12 cellular contexts compared by ENCODE assay signal in genomic region chr7:73830618-73830871, GRCh38. TPM values are rescaled to one million over a fixed set of nuclear protein-coding genes. Genes with fewer than 3 reads are reported as not detected.
DNase-seq lines count a peak whose midpoint lies in the region; ATAC-seq, FAIRE-seq and TF ChIP-seq lines count a peak whose summit lies in the region.
"Had no signal": no experiment of that assay in that cellular context is flagged by ENCODE, and none has a peak within 500 bp of the region (broad histone marks: within the 10 kb centered on the region; RNA-seq: fewer than 3 reads in every experiment).

No MANE protein-coding gene starts in this region.

- H3K79me2 ChIP-seq in PC-9 (ENCODE audit: low read depth) = peaks cover 45% of the 10 kb centered on the region

- POLR2A ChIA-PET in PC-9 (lab: Charles Lee; ENCODE audit: unreplicated experiment) (interaction anchor here (0.5 to 2.4 kb wide), 7 partner anchors 8 to 253 kb away, joined by 3 to 68 read pairs (median 5); no protein-coding TSS in a partner anchor), A673 (lab: Charles Lee; ENCODE audit: low non-redundant PET) (no interaction called here)

- H3K4me1 ChIP-seq in PC-9 (replicated peaks; ENCODE audit: insufficient read depth) = peaks cover 53% of the 10 kb centered on the region
- peaks cover 24% of the 10 kb centered on the region for H3K4me1 ChIP-seq in foreskin keratinocyte
- H3K4me1 ChIP-seq in neuronal stem cell (ENCODE audit: control insufficient read depth in 2 of 2, insufficient read depth in 1 of 2, low read depth in 1 of 2, low read length in 2 of 2) = peaks cover 2 to 35% of the 10 kb centered on the region in 2 donors
- no peaks in the 10 kb centered on the region for H3K4me1 ChIP-seq in A673 (ENCODE audit: insufficient read depth, low read length, poor library complexity, severe bottlenecking)
- H3K4me1 ChIP-seq in SJCRH30 = peaks cover 32% of the 10 kb centered on the region

- H3F3A ChIP-seq in PC-9 (ENCODE audit: insufficient read depth, low read depth) = peaks cover 79% of the 10 kb centered on the region

- H3K4me2 ChIP-seq in PC-9 = peak overlapping the region; percentile 94
- H3K4me2 ChIP-seq in neuronal stem cell (ENCODE audit: insufficient read depth, low read length, poor library complexity, severe bottlenecking) = no peak overlapping the region

- peaks cover 9% of the 10 kb centered on the region for H4K20me1 ChIP-seq in PC-9 (ENCODE audit: insufficient read depth)

- H3K4ac ChIP-seq in neuronal stem cell (ENCODE audit: low read length) = no peak overlapping the region

- no CpG with 5 or more reads among the region's 2 CpGs for WGBS in neuronal stem cell (ENCODE audit: extremely low coverage in 2 of 2, insufficient read length in 2 of 2, insufficient replicate concordance in 1 of 2), 2 donors

- TF ChIP-seq CTCF in C4-2B (conservative IDR thresholded peaks at IDR 0.05) (no peak), PC-9 (conservative IDR thresholded peaks at IDR 0.05) (no peak), foreskin keratinocyte (conservative IDR thresholded peaks at IDR 0.05) (no peak), A673 (conservative IDR thresholded peaks at IDR 0.05; ENCODE audit: low read depth, low read length) (no peak)

- no peak overlapping the region for H2AFZ ChIP-seq in PC-9
- H2AFZ ChIP-seq in neuronal stem cell (ENCODE audit: low read length) = no peak overlapping the region

- intact Hi-C loops in PC-9 (cut with micrococcal nuclease; ENCODE audit: unreplicated experiment) (loop anchor here (1.0 kb wide), 8 partner anchors 8 to 95 kb away; partner anchors contain the start of gene CLDN3), A673 (cut with micrococcal nuclease; ENCODE audit: unreplicated experiment) (no loop called here)

- H4K8ac ChIP-seq in neuronal stem cell (ENCODE audit: low read depth, low read length) = no peak overlapping the region

- no peak overlapping the region for H3K14ac ChIP-seq in neuronal stem cell (ENCODE audit: low read length)

- ATAC-seq in foreskin keratinocyte = peak; percentile 50
- ATAC-seq: activated CD4-positive, alpha-beta T cell treated with anti-CD3 and anti-CD28 coated beads for 36 hours; psoas muscle had no signal

- no peak overlapping the region for H2BK5ac ChIP-seq in neuronal stem cell (ENCODE audit: low read length)

- no peaks in the 10 kb centered on the region for H3K9me2 ChIP-seq in PC-9 (ENCODE audit: insufficient read depth)

- H3K4me3 ChIP-seq in PC-9 = peak overlapping the region; percentile 58
- H3K4me3 ChIP-seq in neuronal stem cell (ENCODE audit: low read length in 2 of 2) = no peak overlapping the region
- no peak overlapping the region for H3K4me3 ChIP-seq in A673 (ENCODE audit: low read depth, low read length, poor library complexity, severe bottlenecking)
- H3K4me3 ChIP-seq in SJCRH30 = no peak overlapping the region
- H3K4me3 ChIP-seq: dorsolateral prefrontal cortex, psoas muscle had no signal

- no peak overlapping the region for H2BK15ac ChIP-seq in neuronal stem cell (ENCODE audit: low read length)

- H3K27ac ChIP-seq in C4-2B (peak overlapping the region; percentile 98), PC-9 (peak overlapping the region; percentile 99), foreskin keratinocyte (no peak overlapping the region), neuronal stem cell (replicated peaks; ENCODE audit: low read length) (no peak overlapping the region), A673 (ENCODE audit: low read depth, low read length, poor library complexity, severe bottlenecking) (no peak overlapping the region), SJCRH30 (no peak overlapping the region)
- H3K27ac ChIP-seq: dorsolateral prefrontal cortex, psoas muscle had no signal

- H4K91ac ChIP-seq in neuronal stem cell (ENCODE audit: low read depth, low read length, poor library complexity) = no peak overlapping the region

- H3K36me3 ChIP-seq in PC-9 (ENCODE audit: low read depth) (peaks cover 10% of the 10 kb centered on the region), neuronal stem cell (replicated peaks in 1 of 2; ENCODE audit: control insufficient read depth in 2 of 2, insufficient read depth in 2 of 2, low read length in 2 of 2) (no peaks in the 10 kb centered on the region), A673 (ENCODE audit: insufficient read depth, low read length, poor library complexity, severe bottlenecking) (no peaks in the 10 kb centered on the region), SJCRH30 (no peaks in the 10 kb centered on the region)

- H3K9me3 ChIP-seq in PC-9 (ENCODE audit: insufficient read depth, low read depth) (no peaks in the 10 kb centered on the region), neuronal stem cell (replicated peaks in 1 of 2; ENCODE audit: control insufficient read depth in 2 of 2, insufficient read depth in 1 of 2, low read depth in 1 of 2, low read length in 2 of 2) (peaks cover 0 to 5% of the 10 kb centered on the region in 2 donors), A673 (ENCODE audit: low read depth, low read length, poor library complexity, severe bottlenecking) (no peaks in the 10 kb centered on the region), SJCRH30 (replicated peaks) (no peaks in the 10 kb centered on the region)
- H3K9me3 ChIP-seq: psoas muscle had no signal

- H3K23ac ChIP-seq in neuronal stem cell (ENCODE audit: low read depth, low read length, poor library complexity) = no peak overlapping the region

- H3K27me3 ChIP-seq in PC-9 (ENCODE audit: insufficient read depth, low read depth) (no peaks in the 10 kb centered on the region), foreskin keratinocyte (no peaks in the 10 kb centered on the region), neuronal stem cell (ENCODE audit: control insufficient read depth in 3 of 3, insufficient read depth in 3 of 3, low read depth in 1 of 3, low read length in 3 of 3) (peaks cover 0 to 10% (median 5%) of the 10 kb centered on the region in 3 experiments), A673 (replicated peaks; ENCODE audit: insufficient read depth, low read depth, low read length, poor library complexity) (no peaks in the 10 kb centered on the region), SJCRH30 (no peaks in the 10 kb centered on the region; the same call in 1 of the 2 replicates)

- no peak for FAIRE-seq in urothelium cell line (lab: Jason Lieb, UNC)

- H2BK12ac ChIP-seq in neuronal stem cell (ENCODE audit: low read length) = no peak overlapping the region

- no peaks in the 10 kb centered on the region for H3K79me1 ChIP-seq in neuronal stem cell (ENCODE audit: low read depth, low read length)

- no peak overlapping the region for H3K9ac ChIP-seq in neuronal stem cell (ENCODE audit: low read depth, low read length, poor library complexity)

- no peak overlapping the region for H2BK120ac ChIP-seq in neuronal stem cell (ENCODE audit: low read depth, low read length)

- no TSS peak for BruUV-seq in PC-9 (replicated peaks; lab: Mats Ljungman, UMichigan)
- no TSS peak for BruUV-seq in A673 (replicated peaks; lab: Mats Ljungman, UMichigan)

- peak overlapping the region; percentile 97 for H3K18ac ChIP-seq in neuronal stem cell (ENCODE audit: low read length)

- H2AK5ac ChIP-seq in neuronal stem cell (ENCODE audit: low read depth, low read length) = peak overlapping the region; percentile 13

- peak in 1 of 2 experiments; percentile 97 for DNase-seq in PC-9
- DNase-seq in foreskin keratinocyte = no peak
- DNase-seq in neuronal stem cell (ENCODE audit: low spot score) = no peak
- no peak for DNase-seq in NCI-H2171 (lab: John Stamatoyannopoulos, UW)
- no peak for DNase-seq in urothelium cell line (ENCODE audit: low spot score)
- no peak for DNase-seq in A673 (ENCODE audit: low spot score)
- DNase-seq in SJCRH30 = no peak
- DNase-seq: activated CD4-positive, alpha-beta T cell treated with anti-CD3 and anti-CD28 coated beads for 36 hours; activated naive CD4-positive, alpha-beta T cell treated with anti-CD3 and anti-CD28 coated beads, Interleukin-2, amount 50 U/mL, for 16 hours; dorsolateral prefrontal cortex; psoas muscle had no signal

- CTCF ChIA-PET in PC-9 (lab: Charles Lee) = no interaction called here
- CTCF ChIA-PET in A673 (lab: Charles Lee) = no interaction called here

RNA-seq across cellular contexts. Expression of gene CLDN4, which starts 0.3 kb away (rescaled TPM):
- total RNA-seq in PC-9 (2021) (498 and 602 TPM in 2 replicates), foreskin keratinocyte (8.1 and 16.9 TPM in 2 replicates), A673 (2021) (0.11 and 0.17 TPM in 2 replicates)
- 8.2 and 18.2 TPM in 2 replicates for polyA plus RNA-seq in foreskin keratinocyte
- polyA plus RNA-seq in neuronal stem cell (2013, experiment 1 of 2) = 4.1 TPM
- 4.0 TPM for polyA plus RNA-seq in neuronal stem cell (2013, experiment 2 of 2)
- 0.06 and 0.08 TPM in 2 replicates for total RNA-seq in SJCRH30 (2014; rRNA removed; shearing (Covaris generic))

RNA-seq across cellular contexts. Expression of gene METTL27, which starts 11.8 kb away (rescaled TPM):
- total RNA-seq in PC-9 (2021) (23.2 and 34.7 TPM in 2 replicates), foreskin keratinocyte (11.8 and 18.0 TPM in 2 replicates), A673 (2021) (0.85 TPM in 1 of 2 replicates, not detected in the other)
- polyA plus RNA-seq in foreskin keratinocyte = 14.3 and 24.7 TPM in 2 replicates
- polyA plus RNA-seq in neuronal stem cell (2013, experiment 1 of 2) = 2.8 TPM
- polyA plus RNA-seq in neuronal stem cell (2013, experiment 2 of 2) = 3.3 TPM
- 0.30 and 0.55 TPM in 2 replicates for total RNA-seq in SJCRH30 (2014; rRNA removed; shearing (Covaris generic))

RNA-seq across cellular contexts. Expression of gene TMEM270, which starts 30.4 kb away (rescaled TPM):
- total RNA-seq in PC-9 (2021) (0.48 and 0.72 TPM in 2 replicates), foreskin keratinocyte (not detected in 2 replicates), A673 (2021) (not detected in 2 replicates)
- 0.16 TPM in 1 of 2 replicates, not detected in the other for polyA plus RNA-seq in foreskin keratinocyte
- not detected for polyA plus RNA-seq in neuronal stem cell (2013, experiment 1 of 2)
- 0.04 TPM for polyA plus RNA-seq in neuronal stem cell (2013, experiment 2 of 2)
- total RNA-seq in SJCRH30 (2014; rRNA removed; shearing (Covaris generic)) = not detected in 2 replicates
- total RNA-seq: activated CD4-positive, alpha-beta T cell treated with anti-CD3 and anti-CD28 coated beads for 36 hours; psoas muscle had no signal
- polyA plus RNA-seq: psoas muscle had no signal

Comparison
In these comparisons a context has a peak if more than half of its experiments do, and no peak if none do; other contexts are left out.
1. H3K27ac ChIP-seq: peak in C4-2B (single experiment) and PC-9 (single experiment); none in foreskin keratinocyte (single experiment), neuronal stem cell (single experiment), A673 (single experiment) and SJCRH30 (single experiment).
2. RNA of gene CLDN4, which starts 0.3 kb away (total RNA-seq): 498 to 602 TPM in PC-9; 8.1 to 16.9 TPM in foreskin keratinocyte, 0.11 to 0.17 TPM in A673 and 0.06 to 0.08 TPM in SJCRH30; every median in the first group is over 10 times any median in the second.